8 cellular contexts compared by ENCODE assay signal in genomic region chr19:50024719-50025021, GRCh38. TPM values are rescaled to one million over a fixed set of nuclear protein-coding genes. Genes with fewer than 3 reads are reported as not detected.
DNase-seq lines count a peak whose midpoint lies in the region; ATAC-seq, FAIRE-seq and TF ChIP-seq lines count a peak whose summit lies in the region.

No MANE protein-coding gene starts in this region.

- no peak for DNase-seq in esophagus squamous epithelium (lab: John Stamatoyannopoulos, UW)
- no peak for DNase-seq in retinal pigment epithelial cell (ENCODE audit: low read depth)
- no peak for DNase-seq in DMS153 treated with DMSO at 0.1 percent for 48 hours (lab: John Stamatoyannopoulos, UW; ENCODE audit: unreplicated experiment)
- no peak for DNase-seq in activated CD4-positive, alpha-beta T cell treated with anti-CD3 and anti-CD28 coated beads for 1 hour
- no peak for DNase-seq in GM19239 (ENCODE audit: insufficient read length, low spot score)
- no peak for DNase-seq in NCI-H2081 treated with DMSO at 0.1 percent for 48 hours (lab: John Stamatoyannopoulos, UW)

- H3K27me3 ChIP-seq in OCI-LY3 (ENCODE audit: low read depth, low read length) (no peaks in the 10 kb centered on the region), esophagus squamous epithelium (no peaks in the 10 kb centered on the region)

- peaks cover 50% of the 10 kb centered on the region for H3K79me2 ChIP-seq in OCI-LY3 (ENCODE audit: low read length)

- no peak for TF ChIP-seq CTCF in OCI-LY3 (IDR thresholded peaks at IDR 0.05; ENCODE audit: low read depth, low read length)
- no peak for TF ChIP-seq CTCF in esophagus squamous epithelium (IDR thresholded peaks at IDR 0.05)
- no peak for TF ChIP-seq CTCF in retinal pigment epithelial cell (conservative IDR thresholded peaks at IDR 0.05; ENCODE audit: low read depth, low read length)

- 2 to 20% methylated on average over 1 to 10 of the region's 10 CpGs for WGBS in esophagus squamous epithelium, 2 donors

- FAIRE-seq in GM19239 (lab: Jason Lieb, UNC), result no peak

- 0 out of 2 replicates have a peak, but pooled peaks cover 6% of the 10 kb centered on the region for H4K20me1 ChIP-seq in OCI-LY3 (ENCODE audit: insufficient read depth, low read length)

- TF ChIP-seq POLR2A in esophagus squamous epithelium (IDR thresholded peaks at IDR 0.05), result no peak

- intact Hi-C loops in esophagus squamous epithelium (cut with DNase I), result no loop called here

- ATAC-seq in GM21526 (IDR thresholded peaks at IDR 0.05; ENCODE audit: low FRiP score, unreplicated experiment), result peak; percentile 24

- H3K27ac ChIP-seq in OCI-LY3 (ENCODE audit: low read length), result peak overlapping the region; percentile 44; the same call in 1 of the 2 replicates
- H3K27ac ChIP-seq in esophagus squamous epithelium, result peak overlapping the region; percentile 95 to 97 (median 97)

- H3K9ac ChIP-seq in OCI-LY3 (ENCODE audit: low read length), result peak overlapping the region; percentile 72

- H3K4me3 ChIP-seq in OCI-LY3 (ENCODE audit: low read length) (peak overlapping the region; percentile 85), esophagus squamous epithelium (peak overlapping the region; percentile 77 to 96 (median 92)), retinal pigment epithelial cell (ENCODE audit: low read length) (peak overlapping the region; percentile 98)

- peak overlapping the region; percentile 83 for H3K4me2 ChIP-seq in OCI-LY3 (ENCODE audit: low read length)

- H3K9me3 ChIP-seq in OCI-LY3 (ENCODE audit: insufficient read depth, low read length) (no peaks in the 10 kb centered on the region), esophagus squamous epithelium (no peaks in the 10 kb centered on the region)

- peak overlapping the region; percentile 88; the same call in 1 of the 2 replicates for H2AFZ ChIP-seq in OCI-LY3 (ENCODE audit: low read depth, low read length)

- H3K4me1 ChIP-seq in OCI-LY3 (ENCODE audit: low read length) (peaks cover 17% of the 10 kb centered on the region), esophagus squamous epithelium (peaks cover 17 to 50% (median 29%) of the 10 kb centered on the region in 3 donors)

- H3K36me3 ChIP-seq in OCI-LY3 (replicated peaks; ENCODE audit: low read depth, low read length), result peaks cover 2% of the 10 kb centered on the region
- H3K36me3 ChIP-seq in esophagus squamous epithelium, result peaks cover 0 to 34% (median 0%) of the 10 kb centered on the region in 3 donors

RNA-seq across cellular contexts. Expression of gene VRK3, which starts 0.5 kb away (rescaled TPM):
- total RNA-seq in esophagus squamous epithelium, result 10 to 100 TPM; 12.7 to 26.1 (median 20.9) TPM

RNA-seq across cellular contexts. Expression of gene ZNF473, which starts 1.1 kb away (rescaled TPM):
- total RNA-seq in esophagus squamous epithelium, result 10 to 100 TPM in 1 of 4 donors, 1 to 10 TPM in 3; 3.6 to 14.9 (median 4.5) TPM
